ENCODE assay signal across 1 cellular context in the genomic region with DNA sequence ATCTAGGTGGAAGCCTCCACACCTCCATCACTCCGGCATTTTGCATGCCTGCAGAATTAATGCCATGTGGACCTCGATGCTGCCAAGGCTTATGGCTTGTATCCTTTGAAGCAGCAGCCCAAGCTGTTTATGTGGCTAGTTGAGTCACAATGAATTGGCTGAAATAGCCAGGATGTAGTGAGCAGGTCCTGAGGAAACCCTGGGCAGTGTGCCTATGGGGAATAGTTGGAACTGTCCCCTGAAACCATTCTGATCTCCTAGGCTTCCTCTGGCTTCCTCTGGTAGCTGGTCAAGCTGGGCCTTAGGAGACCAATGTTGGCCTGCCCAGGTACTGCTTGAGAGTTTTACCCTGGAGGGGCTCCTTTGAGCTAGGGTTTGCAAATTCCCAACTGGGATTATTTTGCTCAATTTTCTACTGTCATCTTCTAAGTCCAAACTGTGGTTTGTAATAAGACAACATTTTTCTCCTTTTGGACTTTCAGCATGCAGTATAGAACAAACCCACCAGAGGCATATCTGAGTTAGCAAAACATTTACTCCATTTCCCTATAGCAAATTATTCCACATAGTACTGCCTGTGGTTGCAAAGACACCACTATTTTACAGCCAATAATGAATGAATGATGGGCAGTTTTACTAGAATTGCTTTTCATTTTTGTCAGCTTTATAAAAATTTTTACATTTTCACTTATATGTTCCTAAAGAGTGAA.
TF ChIP-seq lines count a peak whose summit lies in the region.

No MANE protein-coding gene starts in this region.

TF ChIP-seq in H1, 55 proteins besides CTCF, POLR2A, EP300 and RAD21:
- TF ChIP-seq BRCA1 (IDR thresholded peaks at IDR 0.05; ENCODE audit: low read depth, low read length), result no peak
- TF ChIP-seq KDM1A (IDR thresholded peaks at IDR 0.05; ENCODE audit: borderline replicate concordance, low read length), result no peak
- TF ChIP-seq TCF12 (IDR thresholded peaks at IDR 0.05; ENCODE audit: low read depth, low read length), result no peak
- TF ChIP-seq RFX5 (IDR thresholded peaks at IDR 0.05; ENCODE audit: borderline replicate concordance, low read depth, low read length), result no peak
- TF ChIP-seq CHD1 (IDR thresholded peaks at IDR 0.05; ENCODE audit: low read depth, low read length), result no peak
- no peak for TF ChIP-seq RNF2 (IDR thresholded peaks at IDR 0.05; ENCODE audit: borderline replicate concordance, low read depth, low read length, missing control alignments, poor library complexity, severe bottlenecking)
- no peak for TF ChIP-seq SIRT6 (IDR thresholded peaks at IDR 0.05; ENCODE audit: low read length)
- TF ChIP-seq CHD2 (IDR thresholded peaks at IDR 0.05; ENCODE audit: low read length), result no peak
- TF ChIP-seq, protein P1, sequence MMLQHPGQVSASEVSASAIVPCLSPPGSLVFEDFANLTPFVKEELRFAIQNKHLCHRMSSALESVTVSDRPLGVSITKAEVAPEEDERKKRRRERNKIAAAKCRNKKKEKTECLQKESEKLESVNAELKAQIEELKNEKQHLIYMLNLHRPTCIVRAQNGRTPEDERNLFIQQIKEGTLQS (IDR thresholded peaks at IDR 0.05; ENCODE audit: insufficient read depth, low read depth, low read length), result no peak
- no peak for TF ChIP-seq TEAD4 (IDR thresholded peaks at IDR 0.05; ENCODE audit: low read depth, low read length)
- TF ChIP-seq CTBP2 (IDR thresholded peaks at IDR 0.05; ENCODE audit: borderline replicate concordance, insufficient read depth, insufficient read length, low read length), result no peak
